In genomic region chr13:110308377-110309158, GRCh38 we compare ENCODE assay signal across 8 cellular contexts. TPM values are rescaled to one million over a fixed set of nuclear protein-coding genes. Genes with fewer than 3 reads are reported as not detected.
DNase-seq lines count a peak whose midpoint lies in the region; ATAC-seq and TF ChIP-seq lines count a peak whose summit lies in the region.

No MANE protein-coding gene starts in this region.

- peaks cover 11% of the 10 kb centered on the region for H3K36me3 Mint-ChIP-seq in Caco-2 (ENCODE audit: insufficient read depth, unreplicated experiment)

- peak overlapping the region; percentile 95 for H2AFZ ChIP-seq in neuronal stem cell (ENCODE audit: low read length)

- H3K27me3 ChIP-seq in Caco-2 (replicated peaks; ENCODE audit: control insufficient read depth, insufficient read depth, low read length) (no peaks in the 10 kb centered on the region), Peyer's patch (no peaks in the 10 kb centered on the region), neuronal stem cell (ENCODE audit: control insufficient read depth in 3 of 3, insufficient read depth in 3 of 3, low read depth in 1 of 3, low read length in 3 of 3) (no peaks in the 10 kb centered on the region)

- H3K4me1 ChIP-seq in Caco-2 (peaks cover 45% of the 10 kb centered on the region), Peyer's patch (peaks cover 0 to 29% (median 0%) of the 10 kb centered on the region in 4 donors), neuronal stem cell (ENCODE audit: control insufficient read depth in 2 of 2, insufficient read depth in 1 of 2, low read depth in 1 of 2, low read length in 2 of 2) (peaks cover 15% of the 10 kb centered on the region in 2 donors)

- H3K4me2 ChIP-seq in neuronal stem cell (ENCODE audit: insufficient read depth, low read length, poor library complexity, severe bottlenecking): peak overlapping the region; percentile 94

- no peaks in the 10 kb centered on the region for H3K27me3 Mint-ChIP-seq in Caco-2 (ENCODE audit: insufficient read depth, unreplicated experiment)

- H3K27ac Mint-ChIP-seq in Caco-2 (ENCODE audit: unreplicated experiment): peak overlapping the region; percentile 50

- no peak overlapping the region for H4K8ac ChIP-seq in neuronal stem cell (ENCODE audit: low read depth, low read length)

- H3K9me3 ChIP-seq in Caco-2: no peaks in the 10 kb centered on the region
- no peaks in the 10 kb centered on the region for H3K9me3 ChIP-seq in Peyer's patch
- H3K9me3 ChIP-seq in neuronal stem cell (replicated peaks in 1 of 2; ENCODE audit: control insufficient read depth in 2 of 2, insufficient read depth in 1 of 2, low read depth in 1 of 2, low read length in 2 of 2): no peaks in the 10 kb centered on the region

- no peaks in the 10 kb centered on the region for H3K9me3 Mint-ChIP-seq in Caco-2 (ENCODE audit: unreplicated experiment)

- TF ChIP-seq CTCF in Caco-2 (IDR thresholded peaks at IDR 0.05; ENCODE audit: insufficient read depth in 1 of 2, low read depth in 1 of 2, low read length in 1 of 2, severe bottlenecking in 1 of 2, unreplicated experiment in 1 of 2) (no peak), Peyer's patch (IDR thresholded peaks at IDR 0.05) (no peak), fibroblast of the aortic adventitia (IDR thresholded peaks at IDR 0.05; ENCODE audit: insufficient read depth, low read length) (no peak)

- no CpG with 5 or more reads among the region's 38 CpGs for WGBS in neuronal stem cell (ENCODE audit: extremely low coverage in 2 of 2, insufficient read length in 2 of 2, insufficient replicate concordance in 1 of 2), 2 donors

- intact Hi-C loops in Caco-2 (cut with micrococcal nuclease; ENCODE audit: unreplicated experiment): no loop called here

- TF ChIP-seq POLR2A in Peyer's patch (IDR thresholded peaks at IDR 0.05): no peak

- H2BK120ac ChIP-seq in neuronal stem cell (ENCODE audit: low read depth, low read length): no peak overlapping the region

- H3K4ac ChIP-seq in neuronal stem cell (ENCODE audit: low read length): no peak overlapping the region

- H3K4me3 Mint-ChIP-seq in Caco-2 (ENCODE audit: unreplicated experiment): no peak overlapping the region

- H4K91ac ChIP-seq in neuronal stem cell (ENCODE audit: low read depth, low read length, poor library complexity): no peak overlapping the region

- no peak for DNase-seq in Caco-2
- peak in 1 of 3 donors; percentile 56 for DNase-seq in Peyer's patch
- no peak for DNase-seq in fibroblast of the aortic adventitia (ENCODE audit: low read depth)
- DNase-seq in neuronal stem cell (ENCODE audit: low spot score): peak; percentile 52
- no peak for DNase-seq in MV-4-11 (lab: John Stamatoyannopoulos, UW)

- no peak overlapping the region for H2BK12ac ChIP-seq in neuronal stem cell (ENCODE audit: low read length)

- peaks cover 27% of the 10 kb centered on the region for H3K4me1 Mint-ChIP-seq in Caco-2 (ENCODE audit: low read depth, unreplicated experiment)

- peak overlapping the region; percentile 79 for H2BK15ac ChIP-seq in neuronal stem cell (ENCODE audit: low read length)

- CTCF ChIA-PET in Caco-2 (lab: Charles Lee): no interaction called here

- POLR2A ChIA-PET in Caco-2 (lab: Charles Lee): no interaction called here

- H3K79me1 ChIP-seq in neuronal stem cell (ENCODE audit: low read depth, low read length): peaks cover 18% of the 10 kb centered on the region

- H3K36me3 ChIP-seq in Caco-2 (ENCODE audit: control insufficient read depth, insufficient read depth, low read length) (no peaks in the 10 kb centered on the region), Peyer's patch (no peaks in the 10 kb centered on the region), neuronal stem cell (replicated peaks in 1 of 2; ENCODE audit: control insufficient read depth in 2 of 2, insufficient read depth in 2 of 2, low read length in 2 of 2) (peaks cover 7 to 46% of the 10 kb centered on the region in 2 donors)

- H2BK5ac ChIP-seq in neuronal stem cell (ENCODE audit: low read length): peak overlapping the region; percentile 98

- ATAC-seq in HG02885 (IDR thresholded peaks at IDR 0.05; ENCODE audit: poor library complexity, unreplicated experiment) (no peak), GM18502 (IDR thresholded peaks at IDR 0.05; ENCODE audit: poor library complexity, unreplicated experiment) (no peak), GM19397 (IDR thresholded peaks at IDR 0.05; ENCODE audit: unreplicated experiment) (no peak)

- H2AK5ac ChIP-seq in neuronal stem cell (ENCODE audit: low read depth, low read length): peak overlapping the region; percentile 81

- no TSS peak for BruUV-seq in Caco-2 (replicated peaks; lab: Mats Ljungman, UMichigan)

- H3K9ac ChIP-seq in neuronal stem cell (ENCODE audit: low read depth, low read length, poor library complexity): peak overlapping the region; percentile 98

- H3K27ac ChIP-seq in Peyer's patch: peak overlapping the region; percentile 65 to 95 (median 86)
- H3K27ac ChIP-seq in neuronal stem cell (replicated peaks; ENCODE audit: low read length): peak overlapping the region; percentile 62

- H3K23ac ChIP-seq in neuronal stem cell (ENCODE audit: low read depth, low read length, poor library complexity): no peak overlapping the region

- H3K4me3 ChIP-seq in Caco-2 (ENCODE audit: low read depth, low read length): no peak overlapping the region
- H3K4me3 ChIP-seq in Peyer's patch: peak overlapping the region; percentile 47 to 79 (median 63)
- peak overlapping the region; percentile 74 for H3K4me3 ChIP-seq in fibroblast of the aortic adventitia (ENCODE audit: low read depth, low read length)
- H3K4me3 ChIP-seq in neuronal stem cell (ENCODE audit: low read length in 2 of 2): peak overlapping the region; percentile 86 to 89

- peak overlapping the region; percentile 77 for H3K14ac ChIP-seq in neuronal stem cell (ENCODE audit: low read length)

- peak overlapping the region; percentile 98 for H3K18ac ChIP-seq in neuronal stem cell (ENCODE audit: low read length)

RNA-seq across cellular contexts. Expression of gene COL4A2, which starts 1.5 kb away (rescaled TPM):
- total RNA-seq in Caco-2 (2022) (17.1 and 19.2 TPM in 2 replicates), Peyer's patch (100 to 1,000 TPM in 2 of 4 donors, 10 to 100 TPM in 2; 56.6 to 139 (median 89.1) TPM), fibroblast of the aortic adventitia (ENCODE audit: low replicate concordance) (53.3 and 151 TPM in 2 replicates)
- polyA plus RNA-seq in neuronal stem cell (2013, experiment 1 of 2): 117 TPM
- 118 TPM for polyA plus RNA-seq in neuronal stem cell (2013, experiment 2 of 2)

RNA-seq across cellular contexts. Expression of gene COL4A1, which starts 1.6 kb away (rescaled TPM):
- 4.5 and 4.8 TPM in 2 replicates for total RNA-seq in Caco-2 (2022)
- total RNA-seq in Peyer's patch: 10 to 100 TPM; 28.0 to 69.3 (median 36.3) TPM
- total RNA-seq in fibroblast of the aortic adventitia (ENCODE audit: low replicate concordance): 43.7 and 258 TPM in 2 replicates
- 42.8 TPM for polyA plus RNA-seq in neuronal stem cell (2013, experiment 1 of 2)
- 45.1 TPM for polyA plus RNA-seq in neuronal stem cell (2013, experiment 2 of 2)
